Comparison of ENCODE assay signal across 20 cellular contexts in the genomic region with DNA sequence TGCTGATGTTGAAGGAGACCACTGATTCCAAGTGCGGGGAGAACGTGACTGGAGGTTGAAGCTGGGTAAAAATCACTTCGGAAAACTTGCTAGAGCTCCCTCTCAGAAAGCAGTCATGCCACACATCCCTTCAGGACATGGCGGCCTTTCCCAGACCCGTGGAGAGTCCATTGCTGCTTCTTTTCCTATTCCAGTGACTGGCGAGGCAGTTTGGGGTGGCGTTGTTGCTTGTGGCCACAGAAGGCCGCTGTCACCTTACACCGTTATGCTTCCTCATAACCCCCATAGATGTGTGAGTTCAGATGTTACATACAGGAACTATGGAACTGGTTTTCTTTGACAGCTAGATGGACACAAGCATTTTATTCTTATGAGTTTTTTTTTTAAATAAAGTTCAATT.
"Had no signal": no experiment of that assay in that cellular context is flagged by ENCODE, and none has a peak within 500 bp of the region (broad histone marks: within the 10 kb centered on the region; RNA-seq: fewer than 3 reads in every experiment).

No MANE protein-coding gene starts in this region.

- ATAC-seq: gastrocnemius medialis; left ventricle myocardium superior; lower lobe of right lung; natural killer cell; psoas muscle; right cardiac atrium; stimulated activated memory B cell treated with anti-CD40 and anti-IgM and Interleukin-4, amounts not matched to agents 10 μg/mL and 1 μg/mL and 100 μg/mL, for 72 hours; stimulated activated naive CD8-positive, alpha-beta T cell treated with anti-CD3 and anti-CD28 coated beads, Interleukin-15, Interleukin-2, amounts not matched to agents 100 U/mL and 50 U/mL, for 24 hours had no signal

- H3K36me3 ChIP-seq: gastrocnemius medialis, lower lobe of right lung, ovary, spleen, thoracic aorta, tibial nerve, upper lobe of left lung had no signal

- H3K9me3 ChIP-seq: gastrocnemius medialis, lower lobe of right lung, ovary, psoas muscle, thoracic aorta had no signal

- H3K4me1 ChIP-seq: gastrocnemius medialis, lower lobe of right lung, psoas muscle, spleen, tibial nerve, upper lobe of left lung had no signal

- DNase-seq: dorsolateral prefrontal cortex; effector CD4-positive, alpha-beta T cell; foreskin fibroblast; gastrocnemius medialis; head of caudate nucleus; left ventricle myocardium superior; lower lobe of right lung; natural killer cell; occipital lobe; ovary; psoas muscle; stimulated activated CD4-positive, alpha-beta T cell treated with anti-CD3 and anti-CD28 coated beads, Interleukin-4, amount 100 ng/mL, for 4 hours; stimulated activated naive CD8-positive, alpha-beta T cell treated with anti-CD3 and anti-CD28 coated beads, Interleukin-15, Interleukin-2, amounts not matched to agents 100 U/mL and 50 U/mL, for 24 hours had no signal

- H3K27me3 ChIP-seq: dorsolateral prefrontal cortex, gastrocnemius medialis, ovary, spleen, tibial nerve, upper lobe of left lung had no signal

- H3K27ac ChIP-seq: dorsolateral prefrontal cortex, gastrocnemius medialis, lower lobe of right lung, ovary, psoas muscle, skin epidermis, spleen, thoracic aorta, tibial nerve, upper lobe of left lung had no signal

- H3K4me3 ChIP-seq: dorsolateral prefrontal cortex, gastrocnemius medialis, lower lobe of right lung, ovary, psoas muscle, skin epidermis, spleen, thoracic aorta, tibial nerve, upper lobe of left lung had no signal
